Comparison of ENCODE assay signal across 8 cellular contexts in the genomic region with DNA sequence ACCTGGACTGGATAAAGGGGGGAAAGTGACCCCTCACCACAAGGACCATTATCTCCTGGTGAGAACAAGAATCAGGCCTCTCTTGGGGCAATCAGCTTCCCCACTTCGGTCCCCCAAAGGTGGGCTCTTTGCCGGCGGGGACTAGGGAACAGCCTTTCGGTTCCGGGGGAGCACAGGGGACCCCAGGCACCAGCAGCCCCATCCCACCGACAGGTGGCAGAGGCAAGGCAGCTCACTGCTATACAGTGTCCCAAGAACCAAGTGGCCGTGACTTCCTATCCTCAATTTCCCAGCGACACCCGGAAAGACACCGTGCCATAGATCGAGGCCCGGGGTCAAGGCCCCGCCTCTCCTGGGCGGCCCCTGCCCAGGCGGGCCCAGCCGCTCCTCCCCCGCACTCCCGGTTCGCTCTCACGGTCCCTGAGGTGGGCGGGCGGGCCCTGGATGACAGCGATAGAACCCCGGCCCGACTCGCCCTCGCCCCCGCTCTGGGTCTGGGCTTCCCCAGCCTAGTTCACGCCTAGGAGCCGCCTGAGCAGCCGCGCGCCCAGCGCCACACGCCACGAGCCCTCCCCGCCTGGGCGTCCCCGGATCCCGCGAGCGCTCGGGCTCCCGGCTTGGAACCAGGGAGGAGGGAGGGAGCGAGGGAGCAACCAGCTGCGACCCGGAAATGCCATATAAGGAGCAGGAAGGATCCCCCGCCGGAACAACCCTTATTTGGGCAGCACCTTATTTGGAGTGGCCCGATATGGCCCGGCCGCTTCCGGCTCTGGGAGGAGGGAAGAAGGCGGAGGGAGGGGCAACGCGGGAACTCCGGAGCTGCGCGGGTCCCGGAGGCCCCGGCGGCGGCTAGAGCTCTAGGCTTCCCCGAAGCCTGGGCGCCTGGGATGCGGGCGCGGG. TPM values are rescaled to one million over a fixed set of nuclear protein-coding genes. Genes with fewer than 3 reads are reported as not detected.
DNase-seq lines count a peak whose midpoint lies in the region; ATAC-seq, FAIRE-seq and TF ChIP-seq lines count a peak whose summit lies in the region.

No MANE protein-coding gene starts in this region.

- peak; percentile 99 for DNase-seq in Calu3
- peak; percentile 96 for DNase-seq in NOMO-1 treated with dmso at 0.1 percent for 144 hours (lab: John Stamatoyannopoulos, UW; ENCODE audit: unreplicated experiment)
- DNase-seq in activated CD8-positive, alpha-beta memory T cell treated with anti-CD3 and anti-CD28 coated beads, Interleukin-2, amount 50 U/mL, for 1 hour (ENCODE audit: extremely low read depth), result peak; percentile 94
- DNase-seq in H1 (ENCODE audit: low read depth in 1 of 2, low spot score in 2 of 2), result peak; percentile 93 to 98
- DNase-seq in mesendoderm, result peak; percentile 100
- peak; percentile 94 for DNase-seq in stimulated activated CD8-positive, alpha-beta memory T cell treated with anti-CD3 and anti-CD28 coated beads, Interleukin-12 subunit alpha, Interleukin-12 subunit beta, amount 100 ng/mL, for 4 hours (ENCODE audit: low read depth)

- H3K36me3 ChIP-seq in HUES48 (ENCODE audit: control insufficient read depth, insufficient read depth, low read length) (peaks cover 15% of the 10 kb centered on the region), H1 (ENCODE audit: control insufficient read depth in 2 of 4, insufficient read depth in 4 of 4, low read length in 3 of 4) (peaks cover 0 to 18% (median 4%) of the 10 kb centered on the region in 4 experiments; a peak in 5 of 8 replicates), mesendoderm (ENCODE audit: control insufficient read depth, insufficient read depth, low read length) (no peaks in the 10 kb centered on the region)

- H2BK5ac ChIP-seq in H1 (ENCODE audit: low read depth, low read length) (peak overlapping the region; percentile 1), mesendoderm (ENCODE audit: low read length) (no peak overlapping the region)

- H3K4me2 ChIP-seq in H1 (ENCODE audit: insufficient read depth in 1 of 2, low read depth in 2 of 2, low read length in 2 of 2), result peak overlapping the region; percentile 61 to 97
- H3K4me2 ChIP-seq in mesendoderm (ENCODE audit: low read length), result peak overlapping the region; percentile 96

- H2AFZ ChIP-seq in H1 (ENCODE audit: low read length), result no peak overlapping the region

- H3K9ac ChIP-seq in HUES48 (ENCODE audit: low read depth, low read length) (peak overlapping the region; percentile 85), H1 (replicated peaks in 1 of 4; ENCODE audit: extremely low read depth in 1 of 4, low read depth in 3 of 4, low read length in 3 of 4) (peak overlapping the region; percentile 65 to 81 (median 73)), mesendoderm (ENCODE audit: low read length) (peak overlapping the region; percentile 83)

- H3K4me1 ChIP-seq in HUES48 (ENCODE audit: control insufficient read depth, insufficient read depth, low read length) (no peaks in the 10 kb centered on the region; the same call in 1 of the 2 replicates), H1 (replicated peaks in 1 of 4; ENCODE audit: control insufficient read depth in 3 of 4, insufficient read depth in 4 of 4, low read length in 3 of 4) (peaks cover 0 to 11% (median 7%) of the 10 kb centered on the region in 4 experiments; a peak in 6 of 7 replicates), mesendoderm (ENCODE audit: control insufficient read depth, low read depth, low read length) (no peaks in the 10 kb centered on the region)

- peak; percentile 24 for FAIRE-seq in H1 (lab: Jason Lieb, UNC)

- H2BK120ac ChIP-seq in H1 (replicated peaks; ENCODE audit: low read depth, low read length), result no peak overlapping the region
- H2BK120ac ChIP-seq in mesendoderm (ENCODE audit: low read depth, low read length), result no peak overlapping the region

- no peak overlapping the region for H3K23ac ChIP-seq in H1 (ENCODE audit: insufficient read length)
- H3K23ac ChIP-seq in mesendoderm (ENCODE audit: low read length), result no peak overlapping the region

- H2BK15ac ChIP-seq in H1 (ENCODE audit: low read length) (peak overlapping the region; percentile 83; the same call in 1 of the 2 replicates), mesendoderm (replicated peaks; ENCODE audit: low read depth) (no peak overlapping the region)

- TF ChIP-seq RAD21 in H1 (IDR thresholded peaks at IDR 0.05 in 1 of 2, conservative IDR thresholded peaks at IDR 0.05 in 1 of 2; ENCODE audit: low read depth in 2 of 2, low read length in 2 of 2), result no peak

- H2BK12ac ChIP-seq in H1 (ENCODE audit: low read depth, low read length), result 0 out of 2 replicates have a peak overlapping the region, but pooled peaks have one; percentile 29

- H3K4me3 Mint-ChIP-seq in Calu3 (ENCODE audit: low read depth, unreplicated experiment), result peak overlapping the region; percentile 78

- peak; percentile 74 for ATAC-seq in GM21423 (IDR thresholded peaks at IDR 0.05; ENCODE audit: unreplicated experiment)

- H3K79me2 ChIP-seq in H1 (ENCODE audit: control insufficient read depth in 1 of 2, insufficient read depth in 2 of 2, low read length in 2 of 2), result peaks cover 0 to 4% of the 10 kb centered on the region in 2 experiments; a peak in 1 of 4 replicates
- H3K79me2 ChIP-seq in mesendoderm (ENCODE audit: control insufficient read depth, insufficient read depth, low read length), result no peaks in the 10 kb centered on the region

- CTCF ChIA-PET in Calu3 (lab: Charles Lee), result interaction anchor here (0.5 to 3.1 kb wide), 8 partner anchors 13 to 126 kb away, joined by 3 to 35 read pairs (median 3); a partner anchor contains a TSS
- CTCF ChIA-PET in H1 (lab: Charles Lee; ENCODE audit: partially characterized antibody), result interaction anchor here (0.9 to 24.9 kb wide), 13 partner anchors 9 to 112 kb away, joined by 3 to 532 read pairs (median 5); a partner anchor contains a TSS

- no peak overlapping the region for H3K4ac ChIP-seq in H1 (replicated peaks; ENCODE audit: insufficient read length, low read depth, low read length)
- H3K4ac ChIP-seq in mesendoderm (ENCODE audit: low read depth, low read length), result no peak overlapping the region

- H2AK5ac ChIP-seq in H1 (ENCODE audit: low read depth, low read length) (no peak overlapping the region), mesendoderm (ENCODE audit: low read length) (no peak overlapping the region)

- no peaks in the 10 kb centered on the region for H3K9me3 ChIP-seq in HUES48 (ENCODE audit: control insufficient read depth, insufficient read depth, low read length)
- no peaks in the 10 kb centered on the region for H3K9me3 ChIP-seq in H1 (ENCODE audit: insufficient read depth in 2 of 2, low read depth in 1 of 2, low read length in 1 of 2)

- H4K5ac ChIP-seq in H1 (ENCODE audit: insufficient read length, low read depth, low read length), result peak overlapping the region; percentile 84
- H4K5ac ChIP-seq in mesendoderm (ENCODE audit: low read length), result no peak overlapping the region

- H3K18ac ChIP-seq in H1 (ENCODE audit: extremely low read depth, low read length) (peak overlapping the region; percentile 78), mesendoderm (ENCODE audit: low read length) (no peak overlapping the region)

- no peaks in the 10 kb centered on the region; the same call in 1 of the 2 replicates for H3K79me1 ChIP-seq in H1 (ENCODE audit: low read depth, low read length)
- no peaks in the 10 kb centered on the region for H3K79me1 ChIP-seq in mesendoderm (ENCODE audit: low read length)

- BruUV-seq in Calu3 (replicated peaks; lab: Mats Ljungman, UMichigan), result TSS peak; percentile 72

- H3K27ac ChIP-seq in HUES48 (ENCODE audit: low read depth, low read length), result peak overlapping the region; percentile 94
- H3K27ac ChIP-seq in H1 (ENCODE audit: low read depth, low read length), result peak overlapping the region; percentile 90; the same call in 1 of the 2 replicates
- peak overlapping the region; percentile 63 for H3K27ac ChIP-seq in mesendoderm (ENCODE audit: low read depth, low read length)

- TF ChIP-seq CTCF in Calu3 (IDR thresholded peaks at IDR 0.05; ENCODE audit: unreplicated experiment), result peak; percentile 44
- TF ChIP-seq CTCF in H1 (IDR thresholded peaks at IDR 0.05; ENCODE audit: control extremely low read depth in 1 of 3, insufficient read depth in 1 of 3, low read depth in 1 of 3, low read length in 3 of 3), result 0 out of 4 replicates have a peak, but pooled peaks of 1 of the 3 experiments have one; percentile 7

- no peak; a peak in 1 of 3 replicates for TF ChIP-seq POLR2A in H1 (IDR thresholded peaks at IDR 0.05; ENCODE audit: control extremely low read depth in 1 of 2, low read depth in 2 of 2, low read length in 2 of 2)

- peaks cover 66% of the 10 kb centered on the region for H3K36me3 Mint-ChIP-seq in Calu3 (ENCODE audit: insufficient read depth, unreplicated experiment)

- peak overlapping the region; percentile 70 for H3K4me3 ChIP-seq in HUES48 (ENCODE audit: low read depth, low read length)
- peak overlapping the region; percentile 81 to 90 (median 88) for H3K4me3 ChIP-seq in H1 (ENCODE audit: extremely low read depth in 1 of 4, insufficient read depth in 2 of 4, low read depth in 3 of 4, low read length in 4 of 4)
- H3K4me3 ChIP-seq in mesendoderm (ENCODE audit: low read length), result peak overlapping the region; percentile 75

- WGBS in H1 (ENCODE audit: extremely low coverage in 1 of 2, insufficient coverage in 1 of 2, insufficient read length in 1 of 2, insufficient replicate concordance in 2 of 2, low coverage in 1 of 2, low lambda C conversion rate in 2 of 2, missing lambda C conversion rate in 1 of 2), 2 experiments, result 3% methylated on average over 66 of the region's 68 CpGs; no CpG with 5 or more reads in 1 of the 2 experiments
- WGBS in mesendoderm (ENCODE audit: extremely low coverage, insufficient coverage, low lambda C conversion rate), result no CpG with 5 or more reads among the region's 68 CpGs

- H3K27ac Mint-ChIP-seq in Calu3 (ENCODE audit: unreplicated experiment), result peak overlapping the region; percentile 94

- H3K56ac ChIP-seq in H1 (replicated peaks; ENCODE audit: insufficient read length, low read depth, low read length) (peak overlapping the region; percentile 73), mesendoderm (ENCODE audit: low read length) (peak overlapping the region; percentile 94)

- POLR2A ChIA-PET in H1 (lab: Charles Lee; ENCODE audit: partially characterized antibody), result interaction anchor here (0.8 to 15.1 kb wide), 37 partner anchors 9 to 877 kb away, joined by 3 to 294 read pairs (median 5); a partner anchor contains a TSS

- H3K27me3 ChIP-seq in HUES48 (ENCODE audit: control insufficient read depth, insufficient read depth, low read length) (peaks cover 23% of the 10 kb centered on the region), H1 (replicated peaks in 1 of 4; ENCODE audit: control insufficient read depth in 3 of 4, extremely low read depth in 1 of 4, insufficient read depth in 3 of 4, low read length in 3 of 4) (peaks cover 0 to 15% (median 13%) of the 10 kb centered on the region in 4 experiments; a peak in 5 of 7 replicates), mesendoderm (ENCODE audit: insufficient read depth, low read length, poor library complexity) (peaks cover 3% of the 10 kb centered on the region)

- H4K8ac ChIP-seq in H1 (ENCODE audit: extremely low read depth, insufficient read depth, low read length) (peak overlapping the region; percentile 99), mesendoderm (ENCODE audit: low read depth, low read length) (no peak overlapping the region)

- H2BK20ac ChIP-seq in H1 (ENCODE audit: low read length), result no peak overlapping the region

- peaks cover 11 to 16% of the 10 kb centered on the region in 2 experiments for H4K20me1 ChIP-seq in H1 (replicated peaks in 1 of 2; ENCODE audit: control insufficient read depth in 1 of 2, insufficient read depth in 2 of 2, low read length in 2 of 2)

- H3K14ac ChIP-seq in H1 (ENCODE audit: insufficient read length), result no peak overlapping the region

- H3K4me1 Mint-ChIP-seq in Calu3 (ENCODE audit: low read depth, unreplicated experiment), result peaks cover 23% of the 10 kb centered on the region

- H4K91ac ChIP-seq in H1 (replicated peaks; ENCODE audit: insufficient read length, low read length), result peak overlapping the region; percentile 18

- H3K9me3 Mint-ChIP-seq in Calu3 (ENCODE audit: low read depth, unreplicated experiment), result no peaks in the 10 kb centered on the region

- peaks cover 27% of the 10 kb centered on the region for H3K27me3 Mint-ChIP-seq in Calu3 (ENCODE audit: unreplicated experiment)

- intact Hi-C loops in Calu3 (cut with micrococcal nuclease; ENCODE audit: unreplicated experiment), result loop anchor here (5.0 to 10.0 kb wide), 2 partner anchors 38 to 80 kb away; a partner anchor contains a TSS

- peaks cover 19% of the 10 kb centered on the region for H3K23me2 ChIP-seq in H1 (ENCODE audit: low read depth, low read length)

- TF ChIP-seq EP300 in H1 (IDR thresholded peaks at IDR 0.05; ENCODE audit: borderline replicate concordance in 1 of 2, low read depth in 2 of 2, low read length in 2 of 2), result no peak

RNA-seq across cellular contexts. Expression of a gene that starts 0.6 kb away (rescaled TPM):
- total RNA-seq in Calu3 (2022), result 97.0 TPM in 2 replicates
- total RNA-seq in H1 (2021; fragmentation: NEBNext Ultra II Directional; extraction: Animal tissue kit (Norgen Biotek cat#: 25700)), result 35.5 and 39.6 TPM in 2 replicates
- polyA plus RNA-seq in H1 (2011; rRNA removed), result 16.2 and 36.0 TPM in 2 replicates
- 10.2 TPM for polyA plus RNA-seq in H1 (2011; cell fraction: cytosol; rRNA removed)
- polyA plus RNA-seq in H1 (2011; cell fraction: nucleus; rRNA removed), result 69.1 TPM
- 43.9 to 75.3 TPM (median 58.9 TPM) in 4 replicates for polyA plus RNA-seq in H1 (2012, experiment 1 of 2)
- 61.0 TPM for polyA plus RNA-seq in H1 (2012, experiment 2 of 2)
- polyA plus RNA-seq in H1 (2013, experiment 1 of 2), result 5.5 TPM
- 5.1 TPM for polyA plus RNA-seq in H1 (2013, experiment 2 of 2)
- 7.8 and 16.3 TPM in 2 replicates for polyA minus RNA-seq in H1 (2011; rRNA and poly(A)+ RNA removed)
- polyA minus RNA-seq in H1 (2011; cell fraction: cytosol; rRNA and poly(A)+ RNA removed), result 22.8 TPM
- polyA minus RNA-seq in H1 (2011; cell fraction: nucleus; rRNA and poly(A)+ RNA removed), result 79.4 TPM
- 16.0 TPM for polyA plus RNA-seq in mesendoderm (2013, experiment 1 of 2)
- 14.8 TPM for polyA plus RNA-seq in mesendoderm (2013, experiment 2 of 2)

RNA-seq across cellular contexts. Expression of a gene that starts 25.8 kb away (rescaled TPM):
- 2.5 and 2.7 TPM in 2 replicates for total RNA-seq in Calu3 (2022)
- total RNA-seq in H1 (2021; fragmentation: NEBNext Ultra II Directional; extraction: Animal tissue kit (Norgen Biotek cat#: 25700)), result 40.2 and 41.4 TPM in 2 replicates
- 26.5 and 44.7 TPM in 2 replicates for polyA plus RNA-seq in H1 (2011; rRNA removed)
- polyA plus RNA-seq in H1 (2011; cell fraction: cytosol; rRNA removed), result 38.9 TPM
- 64.2 TPM for polyA plus RNA-seq in H1 (2011; cell fraction: nucleus; rRNA removed)
- polyA plus RNA-seq in H1 (2012, experiment 1 of 2), result 29.7 to 48.4 TPM (median 41.9 TPM) in 4 replicates
- 34.3 TPM for polyA plus RNA-seq in H1 (2012, experiment 2 of 2)
- 29.8 TPM for polyA plus RNA-seq in H1 (2013, experiment 1 of 2)
- 32.6 TPM for polyA plus RNA-seq in H1 (2013, experiment 2 of 2)
- polyA minus RNA-seq in H1 (2011; rRNA and poly(A)+ RNA removed), result 39.8 and 60.9 TPM in 2 replicates
- 26.1 TPM for polyA minus RNA-seq in H1 (2011; cell fraction: cytosol; rRNA and poly(A)+ RNA removed)
- 15.0 TPM for polyA minus RNA-seq in H1 (2011; cell fraction: nucleus; rRNA and poly(A)+ RNA removed)
- 8.2 TPM for polyA plus RNA-seq in mesendoderm (2013, experiment 1 of 2)
- polyA plus RNA-seq in mesendoderm (2013, experiment 2 of 2), result 8.7 TPM

Comparison
In these comparisons a context has a peak if more than half of its experiments do, and no peak if none do; other contexts are left out.
1. Peak in every context shown above with its lines: DNase-seq, ATAC-seq, H3K4me3 ChIP-seq and H3K27ac ChIP-seq.
2. RNA of a gene that starts 25.8 kb away (total RNA-seq): 40.2 to 41.4 TPM in H1; 2.5 to 2.7 TPM in Calu3; every median in the first group is over 10 times any median in the second.